ENCODE assay signal across 1 cellular context in genomic region chr4:99088485-99089365, GRCh38.
TF ChIP-seq lines count a peak whose summit lies in the region.

TSS of gene ADH5 (minus strand) at chr4:99088788. CDS start at chr4:99088700, 88 bp downstream.

TF ChIP-seq in HepG2, 621 proteins besides CTCF, POLR2A, EP300 and RAD21 (continued from another document and continues in another):
- TF ChIP-seq BCLAF1 (IDR thresholded peaks at IDR 0.05) (no peak), ZNF263 (CRISPR knock-in tag; IDR thresholded peaks at IDR 0.05) (peak; percentile 41; the same call in 1 of the 2 replicates), ERF (CRISPR knock-in tag; IDR thresholded peaks at IDR 0.05) (peak; percentile 55; the same call in 1 of the 2 replicates), PRDM10 (CRISPR knock-in tag; IDR thresholded peaks at IDR 0.05; ENCODE audit: low read depth) (peak; percentile 57; the same call in 1 of the 2 replicates), KDM5B (CRISPR knock-in tag; IDR thresholded peaks at IDR 0.05; ENCODE audit: borderline replicate concordance) (peak; percentile 28; the same call in 1 of the 2 replicates), NRL (CRISPR knock-in tag; IDR thresholded peaks at IDR 0.05; ENCODE audit: borderline replicate concordance) (peak; percentile 36; the same call in 1 of the 2 replicates), MED8 (CRISPR knock-in tag; IDR thresholded peaks at IDR 0.05; ENCODE audit: insufficient replicate concordance) (no peak), CBX5 (CRISPR knock-in tag; IDR thresholded peaks at IDR 0.05; ENCODE audit: borderline replicate concordance) (peak; percentile 39; the same call in 1 of the 2 replicates), ATF7-NPFF (CRISPR knock-in tag; IDR thresholded peaks at IDR 0.05; ENCODE audit: low read depth) (peak; percentile 51), CBX2 (IDR thresholded peaks at IDR 0.05; ENCODE audit: low read depth, low read length) (no peak), CBX2 (CRISPR knock-in tag; IDR thresholded peaks at IDR 0.05; ENCODE audit: low read depth) (no peak), ZBTB10 (CRISPR knock-in tag; IDR thresholded peaks at IDR 0.05; ENCODE audit: borderline replicate concordance) (peak; percentile 18; the same call in 1 of the 2 replicates), ZMAT3 (CRISPR knock-in tag; conservative IDR thresholded peaks at IDR 0.05) (0 out of 2 replicates have a peak, but pooled peaks have one; percentile 31), SAFB2 (CRISPR knock-in tag; IDR thresholded peaks at IDR 0.05; ENCODE audit: borderline replicate concordance, low read depth) (no peak; the same call in 1 of the 2 replicates), PAX8 (CRISPR knock-in tag; IDR thresholded peaks at IDR 0.05; ENCODE audit: borderline replicate concordance) (peak; percentile 75; the same call in 1 of the 2 replicates), ELF3 (CRISPR knock-in tag; IDR thresholded peaks at IDR 0.05) (peak; percentile 61; the same call in 1 of the 2 replicates), TEAD3 (CRISPR knock-in tag; optimal IDR thresholded peaks at IDR 0.05; ENCODE audit: borderline replicate concordance) (peak; percentile 84), RBM22 (optimal IDR thresholded peaks at IDR 0.05; ENCODE audit: low read length) (no peak), ZSCAN31 (CRISPR knock-in tag; IDR thresholded peaks at IDR 0.05; ENCODE audit: low read depth) (peak; percentile 82), MXI1 (IDR thresholded peaks at IDR 0.05; ENCODE audit: borderline replicate concordance, low read depth, low read length) (peak; percentile 60; the same call in 1 of the 3 replicates), SPEN (CRISPR knock-in tag; IDR thresholded peaks at IDR 0.05; ENCODE audit: low read depth) (peak; percentile 58), ZNF234 (CRISPR knock-in tag; conservative IDR thresholded peaks at IDR 0.05) (no peak), REPIN1 (CRISPR knock-in tag; IDR thresholded peaks at IDR 0.05; ENCODE audit: borderline replicate concordance, low read depth) (peak; percentile 86), ZBTB7B (CRISPR knock-in tag; IDR thresholded peaks at IDR 0.05) (peak; percentile 93), ARNT (IDR thresholded peaks at IDR 0.05) (no peak), ZSCAN9 (CRISPR knock-in tag; IDR thresholded peaks at IDR 0.05; ENCODE audit: borderline replicate concordance) (no peak), TCF7 (IDR thresholded peaks at IDR 0.05; ENCODE audit: low read depth) (no peak), SRY (CRISPR knock-in tag; IDR thresholded peaks at IDR 0.05) (peak; percentile 82; the same call in 1 of the 2 replicates), IRF2 (CRISPR knock-in tag; IDR thresholded peaks at IDR 0.05) (peak; percentile 18; the same call in 1 of the 2 replicates), HDAC1 (CRISPR knock-in tag; IDR thresholded peaks at IDR 0.05) (peak; percentile 69), UBTF (CRISPR knock-in tag; IDR thresholded peaks at IDR 0.05) (peak; percentile 68), ZSCAN21 (CRISPR knock-in tag; IDR thresholded peaks at IDR 0.05; ENCODE audit: borderline replicate concordance) (peak; percentile 84; the same call in 1 of the 2 replicates), TFE3 (CRISPR knock-in tag; IDR thresholded peaks at IDR 0.05) (peak; percentile 24; the same call in 1 of the 2 replicates), ZNF740 (CRISPR knock-in tag; IDR thresholded peaks at IDR 0.05) (peak; percentile 98), HDAC2 (CRISPR knock-in tag; IDR thresholded peaks at IDR 0.05) (0 out of 2 replicates have a peak, but pooled peaks have one; percentile 7), ZNF501 (CRISPR knock-in tag; IDR thresholded peaks at IDR 0.05) (peak; percentile 42; the same call in 1 of the 2 replicates), HOXD1 (CRISPR knock-in tag; IDR thresholded peaks at IDR 0.05) (0 out of 2 replicates have a peak, but pooled peaks have one; percentile 69), ZNF343 (CRISPR knock-in tag; IDR thresholded peaks at IDR 0.05) (peak; percentile 62; the same call in 1 of the 2 replicates), ESRRA (CRISPR knock-in tag; IDR thresholded peaks at IDR 0.05; ENCODE audit: low read depth) (no peak), HOXA9 (CRISPR knock-in tag; IDR thresholded peaks at IDR 0.05; ENCODE audit: borderline replicate concordance) (no peak), DBP (CRISPR knock-in tag; IDR thresholded peaks at IDR 0.05; ENCODE audit: not compliant biosample characterization) (peak; percentile 4), ELF1 (CRISPR knock-in tag; IDR thresholded peaks at IDR 0.05) (peak; percentile 72), HINFP (CRISPR knock-in tag; IDR thresholded peaks at IDR 0.05; ENCODE audit: low read depth) (peak; percentile 54; the same call in 1 of the 2 replicates)
